16 cellular contexts compared by ENCODE assay signal in the genomic region with DNA sequence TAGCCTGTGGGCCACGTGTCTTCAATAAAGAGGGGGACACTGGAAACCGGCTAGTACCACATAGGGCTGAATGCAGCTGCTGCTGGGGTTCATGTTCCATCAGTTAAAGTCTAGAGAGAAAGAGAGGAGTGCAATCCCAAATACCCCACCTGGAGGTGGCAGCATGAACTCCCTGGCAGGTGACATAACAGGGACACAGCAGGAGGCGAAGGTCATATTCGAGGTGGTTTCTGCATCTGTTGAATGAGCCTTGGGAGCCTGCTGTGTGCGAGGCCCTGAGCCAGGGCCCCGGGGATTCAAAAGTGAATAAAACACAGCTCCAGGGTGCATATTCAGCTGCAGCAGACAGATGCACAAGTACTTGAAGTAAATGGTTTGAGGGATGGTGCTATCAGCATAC.
DNase-seq lines count a peak whose midpoint lies in the region; TF ChIP-seq lines count a peak whose summit lies in the region.
"Had no signal": no experiment of that assay in that cellular context is flagged by ENCODE, and none has a peak within 500 bp of the region (broad histone marks: within the 10 kb centered on the region; RNA-seq: fewer than 3 reads in every experiment).

No MANE protein-coding gene starts in this region.

- H3K9me3 ChIP-seq in osteoblast (ENCODE audit: low read depth, low read length): no peaks in the 10 kb centered on the region
- H3K9me3 ChIP-seq: BE2C had no signal

- TF ChIP-seq CTCF in HFFc6 (IDR thresholded peaks at IDR 0.05) (peak; percentile 21), brain microvascular endothelial cell (IDR thresholded peaks at IDR 0.05; ENCODE audit: low read depth, low read length, missing control alignments) (peak; percentile 19), osteoblast (IDR thresholded peaks at IDR 0.05; ENCODE audit: extremely low read depth, low read depth, low read length) (no peak)

- H3K4me1 ChIP-seq in osteoblast (ENCODE audit: insufficient read depth, low read length): peaks cover 5% of the 10 kb centered on the region
- H3K4me1 ChIP-seq: BE2C, parathyroid adenoma had no signal

- H4K20me1 ChIP-seq in osteoblast (ENCODE audit: insufficient read depth, low read length): no peaks in the 10 kb centered on the region

- H3K4me3 ChIP-seq in brain microvascular endothelial cell (ENCODE audit: low read depth, low read length) (no peak overlapping the region), osteoblast (ENCODE audit: insufficient read depth, low read length) (no peak overlapping the region)
- H3K4me3 ChIP-seq: smooth muscle cell had no signal

- H3K27me3 ChIP-seq in brain microvascular endothelial cell (replicated peaks) (no peaks in the 10 kb centered on the region), osteoblast (ENCODE audit: insufficient read depth, low read length) (no peaks in the 10 kb centered on the region)
- H3K27me3 ChIP-seq: BE2C had no signal

- H3K4me2 ChIP-seq in osteoblast (ENCODE audit: insufficient read depth, low read length): no peak overlapping the region
- H3K4me2 ChIP-seq: smooth muscle cell had no signal

- H3K36me3 ChIP-seq in brain microvascular endothelial cell (replicated peaks) (no peaks in the 10 kb centered on the region), osteoblast (ENCODE audit: insufficient read depth, low read length) (no peaks in the 10 kb centered on the region)
- H3K36me3 ChIP-seq: BE2C had no signal

- H3K9me3 Mint-ChIP-seq in HFFc6: peaks cover 5% of the 10 kb centered on the region

- in situ Hi-C loops in brain microvascular endothelial cell (cut with HindIII; ENCODE audit: low pct_ligation_motif_present, low sequenced_read_pairs): no loop called here

- no peak overlapping the region for H3K27ac Mint-ChIP-seq in HFFc6
- H3K27ac Mint-ChIP-seq: activated CD4-positive, alpha-beta memory T cell treated with anti-CD3 and anti-CD28 coated beads for 36 hours had no signal

- DNase-seq in HFFc6 (no peak), NCI-H2107 treated with DMSO at 0.1 percent for 48 hours (lab: John Stamatoyannopoulos, UW; ENCODE audit: unreplicated experiment) (peak; percentile 100), brain microvascular endothelial cell (no peak), osteoblast (ENCODE audit: insufficient read length, low spot score, missing footprints) (peak; percentile 43), HUDEP-2 (lab: John Stamatoyannopoulos, UW; ENCODE audit: unreplicated experiment in 76 of 76) (no peak), EL (no peak), islet precursor cell (no peak)
- DNase-seq: activated CD4-positive, alpha-beta memory T cell treated with anti-CD3 and anti-CD28 coated beads for 36 hours; BE2C; central memory CD4-positive, alpha-beta T cell; effector memory CD4-positive, alpha-beta T cell; hypothalamus; KBM-7; NCI-H1105 treated with DMSO at 0.1 percent for 48 hours had no signal

- H3K27ac ChIP-seq in brain microvascular endothelial cell (no peak overlapping the region), osteoblast (ENCODE audit: low read depth, low read length) (no peak overlapping the region)
- H3K27ac ChIP-seq: parathyroid adenoma had no signal

- H3K4me1 Mint-ChIP-seq in HFFc6 (ENCODE audit: low read depth): peaks cover 16% of the 10 kb centered on the region

- no peak overlapping the region for H2AFZ ChIP-seq in osteoblast (ENCODE audit: low read length)
- H2AFZ ChIP-seq: parathyroid adenoma had no signal

- H3K36me3 Mint-ChIP-seq in HFFc6 (ENCODE audit: low read depth): no peaks in the 10 kb centered on the region
- H3K36me3 Mint-ChIP-seq: activated CD4-positive, alpha-beta memory T cell treated with anti-CD3 and anti-CD28 coated beads for 36 hours had no signal

- H3K4me3 Mint-ChIP-seq in HFFc6: no peak overlapping the region
- H3K4me3 Mint-ChIP-seq: activated CD4-positive, alpha-beta memory T cell treated with anti-CD3 and anti-CD28 coated beads for 36 hours had no signal

- no peaks in the 10 kb centered on the region for H3K79me2 ChIP-seq in osteoblast (ENCODE audit: insufficient read depth, low read length)
- H3K79me2 ChIP-seq: parathyroid adenoma had no signal

- H3K27me3 Mint-ChIP-seq in HFFc6 (ENCODE audit: insufficient read depth): peaks cover 3% of the 10 kb centered on the region

Comparison
In these comparisons a context has a peak if more than half of its experiments do, and no peak if none do; other contexts are left out.
1. DNase-seq: peak in NCI-H2107 treated with DMSO at 0.1 percent for 48 hours (single experiment) and osteoblast (single experiment); none in HFFc6 (single experiment), brain microvascular endothelial cell (single experiment), HUDEP-2 (0 of 76), EL (single experiment) and islet precursor cell (single experiment).